ENCODE assay signal across 8 cellular contexts in genomic region chr3:126083913-126084514, GRCh38. TPM values are rescaled to one million over a fixed set of nuclear protein-coding genes. Genes with fewer than 3 reads are reported as not detected.
DNase-seq lines count a peak whose midpoint lies in the region; ATAC-seq and TF ChIP-seq lines count a peak whose summit lies in the region.

SLC41A3 (minus strand) TSS chr3:126084124; CDS start chr3:126068219, 15,905 bp downstream.

- H3K9me3 Mint-ChIP-seq in CD4-positive, alpha-beta T cell, result no peaks in the 10 kb centered on the region
- H3K9me3 Mint-ChIP-seq in activated CD4-positive, alpha-beta memory T cell treated with anti-CD3 and anti-CD28 coated beads, Interleukin-2, amount 10 ng/mL, durations not matched to agents 7 days and 5 days, result peaks cover 4% of the 10 kb centered on the region

- DNase-seq in CD4-positive, alpha-beta T cell, result peak; percentile 65 to 85 (median 76)
- DNase-seq in NCI-H748 (lab: John Stamatoyannopoulos, UW; ENCODE audit: unreplicated experiment) (peak; percentile 80), ecto neural progenitor cell (ENCODE audit: low spot score) (peak; percentile 88), lower lobe of right lung (peak; percentile 93)
- peak; percentile 89 for DNase-seq in activated CD4-positive, alpha-beta memory T cell treated with anti-CD3 and anti-CD28 coated beads, Interleukin-2, amount 10 ng/mL, durations not matched to agents 7 days and 5 days
- DNase-seq in stimulated activated CD4-positive, alpha-beta T cell treated with anti-CD3 and anti-CD28 coated beads, TNF-alpha, amount 100 ng/mL, for 1 hour (ENCODE audit: low read depth in 3 of 3, low spot score in 1 of 3), result peak; percentile 60 to 83 (median 61)

- H3K36me3 ChIP-seq in lower lobe of right lung, result no peaks in the 10 kb centered on the region

- H3K27ac Mint-ChIP-seq in CD4-positive, alpha-beta T cell, result peak within 1 kb of the TSS; percentile 85
- peak within 1 kb of the TSS; percentile 75 for H3K27ac Mint-ChIP-seq in activated CD4-positive, alpha-beta memory T cell treated with anti-CD3 and anti-CD28 coated beads, Interleukin-2, amount 10 ng/mL, durations not matched to agents 7 days and 5 days

- peak within 1 kb of the TSS; percentile 72 for H3K27ac ChIP-seq in CD4-positive, alpha-beta T cell (ENCODE audit: low read depth, low read length)
- peak within 1 kb of the TSS; percentile 91 for H3K27ac ChIP-seq in lower lobe of right lung

- H3K4me1 ChIP-seq in lower lobe of right lung, result peaks cover 12% of the 10 kb centered on the region

- peak; percentile 82 for TF ChIP-seq CTCF in CD4-positive, alpha-beta T cell (IDR thresholded peaks at IDR 0.05)
- TF ChIP-seq CTCF in lower lobe of right lung (IDR thresholded peaks at IDR 0.05), result peak; percentile 54

- POLR2A ChIA-PET in CD4-positive, alpha-beta T cell (lab: Charles Lee), result interaction anchor here (0.7 to 1.4 kb wide), 9 partner anchors 12 to 1588 kb away, joined by 3 to 23 read pairs (median 5); partner anchors contain the start of genes ABTB1 and ZXDC
- POLR2A ChIA-PET in activated CD4-positive, alpha-beta memory T cell treated with anti-CD3 and anti-CD28 coated beads, Interleukin-2, amount 10 ng/mL, durations not matched to agents 7 days and 5 days (lab: Charles Lee), result interaction anchor here (0.7 to 1.1 kb wide), 3 partner anchors 14 to 898 kb away, joined by 3 to 5 read pairs (median 4); no protein-coding TSS in a partner anchor

- peak within 1 kb of the TSS; percentile 71 for H3K4me3 ChIP-seq in lower lobe of right lung

- CTCF ChIA-PET in CD4-positive, alpha-beta T cell (lab: Charles Lee), result interaction anchor here (0.7 to 1.1 kb wide), 5 partner anchors 11 to 582 kb away, joined by 3 to 4 read pairs (median 3); no protein-coding TSS in a partner anchor
- CTCF ChIA-PET in activated CD4-positive, alpha-beta memory T cell treated with anti-CD3 and anti-CD28 coated beads, Interleukin-2, amount 10 ng/mL, durations not matched to agents 7 days and 5 days (lab: Charles Lee), result interaction anchor here (0.7 to 1.4 kb wide), 3 partner anchors 10 to 155 kb away, joined by 3 to 7 read pairs (median 5); no protein-coding TSS in a partner anchor

- H3K4me3 Mint-ChIP-seq in CD4-positive, alpha-beta T cell, result peak within 1 kb of the TSS; percentile 93
- peak within 1 kb of the TSS; percentile 85 for H3K4me3 Mint-ChIP-seq in activated CD4-positive, alpha-beta memory T cell treated with anti-CD3 and anti-CD28 coated beads, Interleukin-2, amount 10 ng/mL, durations not matched to agents 7 days and 5 days

- no peaks in the 10 kb centered on the region for H3K27me3 ChIP-seq in CD4-positive, alpha-beta T cell (ENCODE audit: control insufficient read depth, insufficient read depth, low read length)
- H3K27me3 ChIP-seq in lower lobe of right lung (ENCODE audit: low read depth), result no peaks in the 10 kb centered on the region

- H3K4me1 Mint-ChIP-seq in CD4-positive, alpha-beta T cell (ENCODE audit: low read depth), result peaks cover 30% of the 10 kb centered on the region
- H3K4me1 Mint-ChIP-seq in activated CD4-positive, alpha-beta memory T cell treated with anti-CD3 and anti-CD28 coated beads, Interleukin-2, amount 10 ng/mL, durations not matched to agents 7 days and 5 days, result peaks cover 23% of the 10 kb centered on the region

- intact Hi-C loops in CD4-positive, alpha-beta T cell (cut with DNase I, micrococcal nuclease), result loop anchor here (1.0 to 10.0 kb wide), 13 partner anchors 92 to 1591 kb away; partner anchors contain the start of genes ABTB1 (in 1 of the 2), KLF15 (in 1 of the 2), MCM2 (in 1 of the 2) and OSBPL11 (in 1 of the 2)
- intact Hi-C loops in lower lobe of right lung (cut with DNase I), result no loop called here

- H3K36me3 Mint-ChIP-seq in CD4-positive, alpha-beta T cell (ENCODE audit: low read depth), result peaks cover 5% of the 10 kb centered on the region
- H3K36me3 Mint-ChIP-seq in activated CD4-positive, alpha-beta memory T cell treated with anti-CD3 and anti-CD28 coated beads, Interleukin-2, amount 10 ng/mL, durations not matched to agents 7 days and 5 days (ENCODE audit: low read depth), result no peaks in the 10 kb centered on the region

- peak; percentile 86 for ATAC-seq in CD4-positive, alpha-beta T cell (ENCODE audit: poor library complexity)
- ATAC-seq in GM19395 (IDR thresholded peaks at IDR 0.05; ENCODE audit: unreplicated experiment), result peak; percentile 92
- ATAC-seq in HG03521 (IDR thresholded peaks at IDR 0.05; ENCODE audit: unreplicated experiment), result peak; percentile 94
- peak; percentile 99 for ATAC-seq in lower lobe of right lung

- no peaks in the 10 kb centered on the region for H3K27me3 Mint-ChIP-seq in CD4-positive, alpha-beta T cell
- H3K27me3 Mint-ChIP-seq in activated CD4-positive, alpha-beta memory T cell treated with anti-CD3 and anti-CD28 coated beads, Interleukin-2, amount 10 ng/mL, durations not matched to agents 7 days and 5 days, result no peaks in the 10 kb centered on the region

- H3K9me3 ChIP-seq in CD4-positive, alpha-beta T cell (ENCODE audit: control insufficient read depth, low read length), result no peaks in the 10 kb centered on the region
- H3K9me3 ChIP-seq in lower lobe of right lung, result no peaks in the 10 kb centered on the region

RNA-seq across cellular contexts. Expression of gene SLC41A3, which starts in this region (rescaled TPM):
- 10 to 100 TPM; 26.5 to 29.1 TPM for total RNA-seq in CD4-positive, alpha-beta T cell
- total RNA-seq in activated CD4-positive, alpha-beta memory T cell treated with anti-CD3 and anti-CD28 coated beads, Interleukin-2, amount 10 ng/mL, durations not matched to agents 7 days and 5 days, result 10 to 100 TPM; 25.6 to 30.0 TPM
- total RNA-seq in lower lobe of right lung, result 36.2 TPM

Comparison
In these comparisons a context has a peak if more than half of its experiments do, and no peak if none do; other contexts are left out.
1. Peak in every context shown above with its lines: DNase-seq, ATAC-seq, H3K4me3 ChIP-seq and H3K27ac ChIP-seq.